ENCODE assay signal across 8 cellular contexts in the genomic region with DNA sequence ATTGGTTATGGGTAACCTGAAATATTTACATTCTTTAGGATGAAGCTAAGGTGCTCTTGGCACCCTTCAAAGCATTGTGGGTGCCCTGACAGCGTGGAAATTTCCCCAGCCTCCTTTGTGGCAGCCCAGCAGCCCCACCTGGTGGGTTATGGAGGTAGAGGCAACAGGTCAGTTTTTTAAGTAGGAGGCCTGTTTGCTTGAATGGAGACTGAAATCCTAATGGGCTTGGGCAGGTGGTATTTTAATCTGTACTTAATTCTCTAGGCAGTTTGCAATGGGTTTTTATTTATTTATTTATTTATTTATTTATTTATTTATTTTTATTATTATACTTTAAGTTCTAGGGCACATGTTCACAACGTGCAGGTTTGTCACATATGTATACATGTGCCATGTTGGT.
A peak's percentile ranks its signal among the peaks of the same experiment; 100 is the strongest.
DNase-seq lines count a peak whose midpoint lies in the region; ATAC-seq lines count a peak whose summit lies in the region.

No MANE protein-coding gene starts in this region.

- peak; percentile 11 for DNase-seq in NCI-H1092 treated with DMSO at 0.1 percent for 48 hours (lab: John Stamatoyannopoulos, UW)
- no peak for DNase-seq in NCI-H1092 (lab: John Stamatoyannopoulos, UW)
- DNase-seq in SHP77 treated with DMSO at 0.1 percent for 48 hours (lab: John Stamatoyannopoulos, UW), result peak; percentile 21
- peak; percentile 84 for DNase-seq in activated effector memory CD4-positive, alpha-beta T cell treated with anti-CD3 and anti-CD28 coated beads, Interleukin-2, amount 50 U/mL, for 16 hours
- peak; percentile 61 for DNase-seq in left ventricle myocardium superior
- DNase-seq in stimulated activated CD4-positive, alpha-beta T cell treated with anti-CD3 and anti-CD28 coated beads, Interleukin-2, amount 100 ng/mL, for 4 hours (ENCODE audit: low read depth), result peak; percentile 37
- no peak for DNase-seq in NCI-H2081 treated with DMSO at 0.1 percent for 48 hours (lab: John Stamatoyannopoulos, UW)

- intact Hi-C loops in left ventricle myocardium superior (cut with micrococcal nuclease), result no loop called here

- ATAC-seq in HG03108 (IDR thresholded peaks at IDR 0.05; ENCODE audit: unreplicated experiment) (peak; percentile 69), left ventricle myocardium superior (peak; percentile 39)

Comparison
In these comparisons a context has a peak if more than half of its experiments do, and no peak if none do; other contexts are left out.
1. DNase-seq: peak in NCI-H1092 treated with DMSO at 0.1 percent for 48 hours (single experiment), SHP77 treated with DMSO at 0.1 percent for 48 hours (single experiment), activated effector memory CD4-positive, alpha-beta T cell treated with anti-CD3 and anti-CD28 coated beads, Interleukin-2, amount 50 U/mL, for 16 hours (single experiment), left ventricle myocardium superior (single experiment) and stimulated activated CD4-positive, alpha-beta T cell treated with anti-CD3 and anti-CD28 coated beads, Interleukin-2, amount 100 ng/mL, for 4 hours (single experiment); none in NCI-H1092 (single experiment) and NCI-H2081 treated with DMSO at 0.1 percent for 48 hours (single experiment).